Comparison of ENCODE assay signal across 18 cellular contexts in the genomic region with DNA sequence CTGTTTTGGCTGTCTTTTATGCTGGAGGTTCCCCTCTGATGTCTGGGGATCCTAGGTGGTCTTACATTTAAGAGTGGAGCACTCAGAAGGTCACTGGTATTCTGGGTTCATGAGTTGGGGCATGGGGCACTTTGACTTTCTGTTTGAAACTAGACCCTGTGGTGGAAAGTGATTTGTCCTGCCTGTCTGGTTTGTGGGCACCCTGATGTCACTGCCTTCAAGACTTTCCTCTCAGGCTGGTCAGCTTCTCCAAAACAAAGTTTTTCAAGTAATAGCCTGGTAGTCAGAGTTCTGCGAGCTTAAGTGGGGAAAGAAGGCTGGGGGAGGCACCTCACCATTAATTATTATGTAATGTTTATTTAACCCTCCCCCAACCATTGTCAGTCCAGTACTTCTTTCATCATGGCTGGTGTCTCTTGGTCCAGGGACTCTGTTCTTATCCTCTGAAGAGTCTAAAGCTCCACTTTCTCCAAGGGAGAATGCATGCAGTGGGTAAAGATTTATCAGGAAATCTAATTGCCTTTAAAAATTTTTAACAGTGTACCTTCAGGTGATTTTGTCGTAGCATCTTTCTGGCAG. TPM values are rescaled to one million over a fixed set of nuclear protein-coding genes. Genes with fewer than 3 reads are reported as not detected.
DNase-seq lines count a peak whose midpoint lies in the region; ATAC-seq and TF ChIP-seq lines count a peak whose summit lies in the region.
"Had no signal": no experiment of that assay in that cellular context is flagged by ENCODE, and none has a peak within 500 bp of the region (broad histone marks: within the 10 kb centered on the region; RNA-seq: fewer than 3 reads in every experiment).

No MANE protein-coding gene starts in this region.

- DNase-seq in CD4-positive, CD25-positive, alpha-beta regulatory T cell = no peak
- DNase-seq in GM12865 (ENCODE audit: low read depth) = peak; percentile 33
- DNase-seq in astrocyte of the hippocampus (ENCODE audit: low read depth, low spot score) = peak; percentile 7
- no peak for DNase-seq in neural crest cell (ENCODE audit: low read depth, low spot score)
- no peak for DNase-seq in HUDEP-2 (lab: John Stamatoyannopoulos, UW; ENCODE audit: unreplicated experiment in 76 of 76)
- DNase-seq in KBM-7 = no peak
- DNase-seq in smooth muscle cell (lab: John Stamatoyannopoulos, UW; ENCODE audit: unreplicated experiment) = no peak
- DNase-seq: ACHN, AML-193, DMS53, NCI-H1436, NCI-H2029 treated with DMSO at 0.1 percent for 48 hours, NCI-H748 treated with DMSO at 0.1 percent for 48 hours, RPMI8226, SIG-M5 had no signal

- H4K20me1 ChIP-seq in smooth muscle cell (ENCODE audit: low read depth) = peaks cover 4% of the 10 kb centered on the region

- peaks cover 21 to 45% (median 34%) of the 10 kb centered on the region in 4 donors for H3K4me1 Mint-ChIP-seq in CD4-positive, CD25-positive, alpha-beta regulatory T cell
- no peaks in the 10 kb centered on the region for H3K4me1 Mint-ChIP-seq in neural crest cell

- 97% methylated on average over 2 of the region's 2 CpGs for WGBS in smooth muscle cell (ENCODE audit: low lambda C conversion rate)

- peak overlapping the region in 2 of 3 donors; percentile 14 to 57 for H3K27ac Mint-ChIP-seq in CD4-positive, CD25-positive, alpha-beta regulatory T cell
- H3K27ac Mint-ChIP-seq in neural crest cell (ENCODE audit: unreplicated experiment) = peak overlapping the region; percentile 15

- peaks cover 0 to 1% (median 0%) of the 10 kb centered on the region in 7 donors for H3K9me3 Mint-ChIP-seq in CD4-positive, CD25-positive, alpha-beta regulatory T cell
- no peaks in the 10 kb centered on the region for H3K9me3 Mint-ChIP-seq in neural crest cell
- H3K9me3 Mint-ChIP-seq: CD14-positive monocyte had no signal

- no peak for ATAC-seq in CD4-positive, CD25-positive, alpha-beta regulatory T cell (ENCODE audit: low read depth in 2 of 2)
- ATAC-seq: K562 had no signal

- TF ChIP-seq CTCF in GM12865 (IDR thresholded peaks at IDR 0.05; ENCODE audit: insufficient read depth, low read depth, low read length, missing control alignments) = no peak
- TF ChIP-seq CTCF in neural crest cell (conservative IDR thresholded peaks at IDR 0.05) = no peak
- no peak for TF ChIP-seq CTCF in smooth muscle cell (IDR thresholded peaks at IDR 0.05; ENCODE audit: borderline replicate concordance, insufficient read depth, poor library complexity, severe bottlenecking)

- H3K27me3 ChIP-seq in CD4-positive, CD25-positive, alpha-beta regulatory T cell (ENCODE audit: control insufficient read depth, insufficient read depth, low read length) = no peaks in the 10 kb centered on the region
- H3K27me3 ChIP-seq in smooth muscle cell (ENCODE audit: low read depth) = no peaks in the 10 kb centered on the region

- no peak overlapping the region for H3K9ac ChIP-seq in smooth muscle cell (ENCODE audit: low read depth)

- peaks cover 56% of the 10 kb centered on the region for H3K36me3 Mint-ChIP-seq in CD4-positive, CD25-positive, alpha-beta regulatory T cell
- H3K36me3 Mint-ChIP-seq in neural crest cell (ENCODE audit: low read depth) = peaks cover 19% of the 10 kb centered on the region

- no peaks in the 10 kb centered on the region for H3K9me3 ChIP-seq in CD4-positive, CD25-positive, alpha-beta regulatory T cell (ENCODE audit: control insufficient read depth in 2 of 2, low read length in 2 of 2)
- H3K9me3 ChIP-seq in smooth muscle cell (replicated peaks; ENCODE audit: low read depth) = no peaks in the 10 kb centered on the region
- H3K9me3 ChIP-seq: HAP-1 had no signal

- no peak overlapping the region for H3K4me3 Mint-ChIP-seq in CD4-positive, CD25-positive, alpha-beta regulatory T cell
- no peak overlapping the region for H3K4me3 Mint-ChIP-seq in neural crest cell
- H3K4me3 Mint-ChIP-seq: CD14-positive monocyte had no signal

- no peaks in the 10 kb centered on the region for H3K27me3 Mint-ChIP-seq in CD4-positive, CD25-positive, alpha-beta regulatory T cell
- no peaks in the 10 kb centered on the region for H3K27me3 Mint-ChIP-seq in neural crest cell (ENCODE audit: low read depth)

- no peaks in the 10 kb centered on the region for H3F3A ChIP-seq in smooth muscle cell (ENCODE audit: low read depth)

- no peak overlapping the region for H3K4me3 ChIP-seq in CD4-positive, CD25-positive, alpha-beta regulatory T cell (ENCODE audit: low read depth, low read length)
- H3K4me3 ChIP-seq in GM12865 (ENCODE audit: low read depth, low read length) (no peak overlapping the region), smooth muscle cell (no peak overlapping the region)
- H3K4me3 ChIP-seq: HAP-1, K562 had no signal

- H3K79me2 ChIP-seq in smooth muscle cell (ENCODE audit: low read depth) = no peaks in the 10 kb centered on the region

- H3K4me1 ChIP-seq in CD4-positive, CD25-positive, alpha-beta regulatory T cell (ENCODE audit: control insufficient read depth, insufficient read depth, low read length, poor library complexity, severe bottlenecking) = peaks cover 16% of the 10 kb centered on the region
- no peaks in the 10 kb centered on the region for H3K4me1 ChIP-seq in smooth muscle cell (ENCODE audit: low read depth)
- H3K4me1 ChIP-seq: HAP-1 had no signal

- H3K27ac ChIP-seq in CD4-positive, CD25-positive, alpha-beta regulatory T cell (ENCODE audit: insufficient read depth, low read length, poor library complexity, severe bottlenecking) = no peak overlapping the region
- H3K27ac ChIP-seq in smooth muscle cell (ENCODE audit: low read depth) = no peak overlapping the region

- in situ Hi-C loops in KBM-7 (cut with MboI; ENCODE audit: low pct_unique_long_range_greater_than_20kb, low sequenced_read_pairs) = no loop called here

- H3K36me3 ChIP-seq in CD4-positive, CD25-positive, alpha-beta regulatory T cell (ENCODE audit: control insufficient read depth, insufficient read depth, low read length) = peaks cover 50% of the 10 kb centered on the region
- peaks cover 38% of the 10 kb centered on the region for H3K36me3 ChIP-seq in smooth muscle cell (ENCODE audit: low read depth)

- H2AFZ ChIP-seq in smooth muscle cell (ENCODE audit: low read depth) = no peak overlapping the region

- no peak overlapping the region for H3K4me2 ChIP-seq in smooth muscle cell

RNA-seq across cellular contexts. Expression of a gene that starts 35.3 kb away (rescaled TPM):
- total RNA-seq in CD4-positive, CD25-positive, alpha-beta regulatory T cell = 39.8 TPM
- polyA plus RNA-seq in CD4-positive, CD25-positive, alpha-beta regulatory T cell = 10 to 100 TPM; 41.6 to 50.8 (median 45.6) TPM
- total RNA-seq in neural crest cell = 92.7 and 104 TPM in 2 replicates
- total RNA-seq in smooth muscle cell = 51.9 and 59.1 TPM in 2 replicates
- polyA plus RNA-seq in smooth muscle cell = 40.9 and 43.0 TPM in 2 replicates

RNA-seq across cellular contexts. Expression of a gene that starts 43.4 kb away (rescaled TPM):
- total RNA-seq in CD4-positive, CD25-positive, alpha-beta regulatory T cell = not detected
- polyA plus RNA-seq in CD4-positive, CD25-positive, alpha-beta regulatory T cell = not detected
- total RNA-seq in neural crest cell (21.9 and 25.3 TPM in 2 replicates), smooth muscle cell (11.7 and 12.2 TPM in 2 replicates)
- 8.1 and 11.0 TPM in 2 replicates for polyA plus RNA-seq in smooth muscle cell
- polyA plus RNA-seq: CD14-positive monocyte had no signal

Comparison
In these comparisons a context has a peak if more than half of its experiments do, and no peak if none do; other contexts are left out.
1. DNase-seq: peak in GM12865 (single experiment) and astrocyte of the hippocampus (single experiment); none in CD4-positive, CD25-positive, alpha-beta regulatory T cell (0 of 3), neural crest cell (single experiment), HUDEP-2 (0 of 76), KBM-7 (single experiment) and smooth muscle cell (single experiment).
2. RNA of a gene that starts 43.4 kb away (total RNA-seq): 21.9 to 25.3 TPM in neural crest cell and 11.7 to 12.2 TPM in smooth muscle cell; not detected in CD4-positive, CD25-positive, alpha-beta regulatory T cell (single experiment); every median in the first group is over 10 times any median in the second.